13 cellular contexts compared by ENCODE assay signal in the genomic region with DNA sequence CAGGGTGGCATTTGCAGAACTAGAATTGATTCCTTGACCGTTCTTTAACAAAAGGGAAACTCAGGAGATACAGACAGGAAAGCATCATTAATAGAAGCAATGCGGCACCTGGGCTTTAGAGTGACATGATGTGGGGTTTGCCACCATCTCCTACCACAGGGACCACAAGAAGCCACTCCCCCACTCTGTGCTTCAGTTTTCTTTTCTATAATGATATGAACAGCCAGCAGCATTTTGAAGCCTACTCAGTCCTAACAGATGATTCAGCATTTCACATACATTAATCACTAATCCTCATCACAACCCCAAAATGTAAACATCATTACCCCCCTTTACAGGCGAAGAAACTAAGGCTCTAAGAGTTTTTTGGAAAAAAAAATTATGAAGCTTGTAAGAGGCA. TPM values are rescaled to one million over a fixed set of nuclear protein-coding genes. Genes with fewer than 3 reads are reported as not detected.
A peak's percentile ranks its signal among the peaks of the same experiment; 100 is the strongest.
DNase-seq lines count a peak whose midpoint lies in the region; ATAC-seq and TF ChIP-seq lines count a peak whose summit lies in the region.
"Had no signal": no experiment of that assay in that cellular context is flagged by ENCODE, and none has a peak within 500 bp of the region (broad histone marks: within the 10 kb centered on the region; RNA-seq: fewer than 3 reads in every experiment).

No MANE protein-coding gene starts in this region.

- H3K27me3 ChIP-seq in PC-3 (ENCODE audit: low read length) (no peaks in the 10 kb centered on the region), A673 (replicated peaks; ENCODE audit: insufficient read depth, low read depth, low read length, poor library complexity) (no peaks in the 10 kb centered on the region)

- H3K9me3 ChIP-seq in PC-3 (ENCODE audit: low read length) (no peaks in the 10 kb centered on the region), A673 (ENCODE audit: low read depth, low read length, poor library complexity, severe bottlenecking) (no peaks in the 10 kb centered on the region)
- H3K9me3 ChIP-seq: Caco-2 had no signal

- no peak overlapping the region for H3K4me3 ChIP-seq in PC-3 (ENCODE audit: low read length)
- no peak overlapping the region for H3K4me3 ChIP-seq in A673 (ENCODE audit: low read depth, low read length, poor library complexity, severe bottlenecking)
- H3K4me3 ChIP-seq: PC-9 had no signal

- H3K9me2 ChIP-seq in PC-3 (replicated peaks; ENCODE audit: low read length): no peaks in the 10 kb centered on the region

- BruUV-seq in PC-3 (replicated peaks; lab: Mats Ljungman, UMichigan) (no TSS peak), A673 (replicated peaks; lab: Mats Ljungman, UMichigan) (no TSS peak)

- intact Hi-C loops in PC-3 (cut with micrococcal nuclease) (no loop called here), A673 (cut with micrococcal nuclease; ENCODE audit: unreplicated experiment) (no loop called here)

- no peak overlapping the region for H3K9ac ChIP-seq in PC-3 (ENCODE audit: low read length)

- TF ChIP-seq CTCF in PC-3 (conservative IDR thresholded peaks at IDR 0.05; ENCODE audit: low read depth, low read length) (no peak), A673 (conservative IDR thresholded peaks at IDR 0.05; ENCODE audit: low read depth, low read length) (no peak)

- peak; percentile 43 for DNase-seq in PC-3
- DNase-seq in iris pigment epithelial cell (ENCODE audit: low read depth): peak; percentile 8
- DNase-seq in SIG-M5 treated with dmso at 0.1 percent for 504 hours (lab: John Stamatoyannopoulos, UW; ENCODE audit: unreplicated experiment): no peak
- DNase-seq in NCI-H1930 (lab: John Stamatoyannopoulos, UW): no peak
- DNase-seq in A673 (ENCODE audit: low spot score): no peak
- DNase-seq: Caco-2; CD4-positive, CD25-positive, alpha-beta regulatory T cell; NCI-H1105 treated with DMSO at 0.1 percent for 48 hours; NCI-H446 treated with DMSO at 0.1 percent for 48 hours; PC-9 had no signal

- ATAC-seq in GM19328 (IDR thresholded peaks at IDR 0.05; ENCODE audit: unreplicated experiment): peak; percentile 52
- peak; percentile 66 for ATAC-seq in HG02884 (IDR thresholded peaks at IDR 0.05; ENCODE audit: unreplicated experiment)
- peak; percentile 56 for ATAC-seq in PC-3
- no peak for ATAC-seq in GM21737 (IDR thresholded peaks at IDR 0.05; ENCODE audit: unreplicated experiment)

- H3K27ac ChIP-seq in PC-3 (ENCODE audit: low read length) (no peak overlapping the region), A673 (ENCODE audit: low read depth, low read length, poor library complexity, severe bottlenecking) (no peak overlapping the region)
- H3K27ac ChIP-seq: PC-9 had no signal

- H3K4me1 ChIP-seq in PC-3 (ENCODE audit: insufficient read depth, low read length): peaks cover 8% of the 10 kb centered on the region
- no peaks in the 10 kb centered on the region for H3K4me1 ChIP-seq in A673 (ENCODE audit: insufficient read depth, low read length, poor library complexity, severe bottlenecking)
- H3K4me1 ChIP-seq: Caco-2 had no signal

- H3K79me2 ChIP-seq in PC-3 (ENCODE audit: low read length): no peaks in the 10 kb centered on the region

- H2AFZ ChIP-seq in PC-3 (ENCODE audit: low read length): no peak overlapping the region
- H2AFZ ChIP-seq: PC-9 had no signal

- no peaks in the 10 kb centered on the region for H4K20me1 ChIP-seq in PC-3 (ENCODE audit: low read length)

- H3K4me2 ChIP-seq in PC-3 (ENCODE audit: low read length): no peak overlapping the region
- H3K4me2 ChIP-seq: PC-9 had no signal

- POLR2A ChIA-PET in PC-3 (lab: Charles Lee; ENCODE audit: unreplicated experiment) (no interaction called here), A673 (lab: Charles Lee; ENCODE audit: low non-redundant PET) (no interaction called here)

- CTCF ChIA-PET in PC-3 (lab: Charles Lee) (no interaction called here), A673 (lab: Charles Lee) (no interaction called here)

- no peaks in the 10 kb centered on the region for H3K36me3 ChIP-seq in PC-3 (ENCODE audit: low read depth, low read length)
- H3K36me3 ChIP-seq in A673 (ENCODE audit: insufficient read depth, low read length, poor library complexity, severe bottlenecking): no peaks in the 10 kb centered on the region

- H3F3A ChIP-seq in PC-3 (ENCODE audit: low read length, unreplicated experiment): no peaks in the 10 kb centered on the region

RNA-seq across cellular contexts. Expression of a gene that starts 22.9 kb away (rescaled TPM):
- total RNA-seq in PC-3 (2014; rRNA removed): 5.9 and 7.9 TPM in 2 replicates
- 2.8 and 3.1 TPM in 2 replicates for total RNA-seq in A673 (2021)
- total RNA-seq: CD4-positive, CD25-positive, alpha-beta regulatory T cell had no signal

Comparison
In these comparisons a context has a peak if more than half of its experiments do, and no peak if none do; other contexts are left out.
1. DNase-seq: peak in PC-3 (single experiment) and iris pigment epithelial cell (single experiment); none in SIG-M5 treated with dmso at 0.1 percent for 504 hours (single experiment), NCI-H1930 (0 of 2) and A673 (single experiment).